Comparison of ENCODE assay signal across 15 cellular contexts in the genomic region with DNA sequence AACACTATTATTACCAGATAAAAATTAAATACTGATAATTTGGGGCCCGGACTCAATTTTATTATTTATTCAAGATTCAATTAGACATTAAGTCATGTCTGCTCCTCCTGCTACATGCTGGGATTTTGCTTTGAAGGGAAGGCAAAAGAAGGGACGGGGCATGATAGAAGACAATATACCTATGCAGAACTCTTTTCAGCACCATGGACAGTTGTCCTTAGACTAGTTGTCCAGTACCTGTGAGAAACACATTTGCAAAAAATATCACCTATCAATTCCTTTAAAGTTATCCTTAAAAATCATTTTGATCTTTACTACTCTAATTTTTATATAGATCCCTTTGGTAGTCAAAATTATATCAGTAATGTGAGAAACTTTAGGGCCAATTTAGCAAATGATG.
DNase-seq lines count a peak whose midpoint lies in the region; ATAC-seq, FAIRE-seq and TF ChIP-seq lines count a peak whose summit lies in the region.
"Had no signal": no experiment of that assay in that cellular context is flagged by ENCODE, and none has a peak within 500 bp of the region (broad histone marks: within the 10 kb centered on the region; RNA-seq: fewer than 3 reads in every experiment).

No MANE protein-coding gene starts in this region.

- H3K4me1 ChIP-seq in pancreas = no peaks in the 10 kb centered on the region

- ATAC-seq in pancreas (no peak), GM19463 (IDR thresholded peaks at IDR 0.05; ENCODE audit: unreplicated experiment) (no peak)
- ATAC-seq: stimulated activated effector memory CD8-positive, alpha-beta T cell treated with anti-CD3 and anti-CD28 coated beads, Interleukin-12 subunit alpha, Interleukin-12 subunit beta, amount 100 ng/mL, for 72 hours had no signal

- WGBS in pancreas, 2 donors = 28 to 31% methylated on average over 2 of the region's 2 CpGs

- FAIRE-seq in pancreas (lab: Jason Lieb, UNC) = no peak

- no peaks in the 10 kb centered on the region for H3K27me3 ChIP-seq in pancreas

- DNase-seq in EH (ENCODE audit: low read depth) = peak; percentile 24
- peak; percentile 10 for DNase-seq in LHCN-M2 (ENCODE audit: low read depth)
- peak; percentile 21 for DNase-seq in amniotic epithelial cell (ENCODE audit: low read depth)
- peak; percentile 43 for DNase-seq in iPS-NIHi7 (ENCODE audit: extremely low spot score)
- DNase-seq in pancreas = no peak
- DNase-seq in NK-92 treated with Interleukin-12 subunit alpha and Interleukin-12 subunit beta, amount 100 ng/mL, for 24 hours (lab: John Stamatoyannopoulos, UW) = no peak
- DNase-seq in NCI-H446 treated with DMSO at 0.1 percent for 48 hours (lab: John Stamatoyannopoulos, UW) = no peak
- DNase-seq: activated CD4-positive, alpha-beta T cell treated with anti-CD3 and anti-CD28 coated beads, Interleukin-2, amount 50 U/mL, for 1 hour; C1 segment of cervical spinal cord; cortex of kidney; NCI-H524; SW 1271 had no signal

- H3K27ac ChIP-seq in pancreas = no peak overlapping the region
- H3K27ac ChIP-seq: KMS-11 had no signal

- TF ChIP-seq CTCF in pancreas (IDR thresholded peaks at IDR 0.05) = no peak

- intact Hi-C loops in pancreas (cut with DNase I) = no loop called here

- H3K36me3 ChIP-seq in pancreas = no peaks in the 10 kb centered on the region

- no peak overlapping the region for H3K4me3 ChIP-seq in pancreas

- no peaks in the 10 kb centered on the region for H3K9me3 ChIP-seq in pancreas

Comparison
In these comparisons a context has a peak if more than half of its experiments do, and no peak if none do; other contexts are left out.
1. DNase-seq: peak in EH (single experiment), LHCN-M2 (single experiment), amniotic epithelial cell (single experiment) and iPS-NIHi7 (single experiment); none in pancreas (0 of 6), NK-92 treated with Interleukin-12 subunit alpha and Interleukin-12 subunit beta, amount 100 ng/mL, for 24 hours (single experiment) and NCI-H446 treated with DMSO at 0.1 percent for 48 hours (single experiment).